In the genomic region with DNA sequence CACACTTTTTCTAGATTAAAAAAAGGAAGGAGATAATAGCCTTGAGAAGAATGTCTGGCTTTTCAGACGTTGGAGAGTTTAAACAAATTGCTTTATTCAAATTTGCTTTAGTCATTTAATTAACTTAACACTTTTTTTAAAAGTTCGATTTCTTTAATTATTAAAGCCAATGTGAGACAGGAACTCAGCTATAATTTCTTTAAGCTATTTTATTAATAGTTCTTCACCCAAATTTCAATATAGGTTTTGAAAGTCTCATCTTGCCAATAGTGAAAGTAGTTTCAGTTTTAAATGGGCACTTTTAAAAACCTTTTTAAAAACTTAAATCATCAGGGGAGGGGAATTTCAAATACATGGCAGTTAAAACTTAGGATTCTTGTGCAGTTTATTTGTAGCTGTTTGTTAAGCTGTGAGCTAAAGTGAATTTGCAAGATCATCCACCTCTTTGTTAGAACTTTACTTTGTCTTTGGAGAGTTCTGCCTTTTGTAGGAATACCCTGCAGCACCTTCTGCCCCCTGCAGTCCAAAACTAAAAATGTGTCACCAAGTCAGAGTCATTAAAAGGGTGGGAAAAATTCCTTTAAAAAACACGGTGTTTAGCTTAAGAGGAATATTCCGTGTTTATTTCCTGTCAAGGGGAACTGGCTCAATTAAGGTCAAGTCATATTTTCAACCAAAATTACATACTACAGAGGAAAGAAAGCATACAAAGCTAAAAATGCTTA, we compare ENCODE assay signal across 8 cellular contexts. TPM values are rescaled to one million over a fixed set of nuclear protein-coding genes. Genes with fewer than 3 reads are reported as not detected.
A peak's percentile ranks its signal among the peaks of the same experiment; 100 is the strongest.
DNase-seq lines count a peak whose midpoint lies in the region; ATAC-seq, FAIRE-seq and TF ChIP-seq lines count a peak whose summit lies in the region.

No MANE protein-coding gene starts in this region.

- H3K27ac ChIP-seq in CD8-positive, alpha-beta T cell (ENCODE audit: low read depth, low read length): peak overlapping the region; percentile 38
- H3K27ac ChIP-seq in kidney (ENCODE audit: low read depth in 2 of 2, low read length in 2 of 2) (peak overlapping the region; percentile 98 to 99), subcutaneous abdominal adipose tissue (ENCODE audit: low read depth, low read length) (peak overlapping the region; percentile 100)

- ATAC-seq in CD8-positive, alpha-beta T cell: no peak
- ATAC-seq in GM21423 (IDR thresholded peaks at IDR 0.05; ENCODE audit: unreplicated experiment) (no peak), HG02798 (IDR thresholded peaks at IDR 0.05; ENCODE audit: poor library complexity, unreplicated experiment) (no peak)

- H3K36me3 Mint-ChIP-seq in CD8-positive, alpha-beta T cell: peaks cover 43% of the 10 kb centered on the region

- POLR2A ChIA-PET in CD8-positive, alpha-beta T cell (lab: Charles Lee): interaction anchor here (0.6 to 5.3 kb wide), 9 partner anchors 8 to 207 kb away, joined by 3 to 59 read pairs (median 7); a partner anchor contains a TSS

- DNase-seq in CD8-positive, alpha-beta T cell: peak in 4 of 7 experiments; percentile 23 to 37 (median 34)
- no peak for DNase-seq in GM19239 (ENCODE audit: insufficient read length, low spot score)
- DNase-seq in NOMO-1 treated with DMSO at 0.1 percent for 48 hours (lab: John Stamatoyannopoulos, UW; ENCODE audit: unreplicated experiment): peak; percentile 64
- DNase-seq in astrocyte of the spinal cord (ENCODE audit: low read depth, low spot score): peak; percentile 79
- DNase-seq in kidney: no peak

- peak overlapping the region; percentile 100 for H3K27ac Mint-ChIP-seq in CD8-positive, alpha-beta T cell

- TF ChIP-seq CTCF in CD8-positive, alpha-beta T cell (IDR thresholded peaks at IDR 0.05): peak; percentile 87
- peak; percentile 72 for TF ChIP-seq CTCF in astrocyte of the spinal cord (IDR thresholded peaks at IDR 0.05; ENCODE audit: low read depth, low read length)
- peak; percentile 48 for TF ChIP-seq CTCF in kidney (IDR thresholded peaks at IDR 0.05; ENCODE audit: borderline replicate concordance, extremely low read depth, insufficient read depth)

- peaks cover 61% of the 10 kb centered on the region for H3K4me1 Mint-ChIP-seq in CD8-positive, alpha-beta T cell (ENCODE audit: low read depth)

- CTCF ChIA-PET in CD8-positive, alpha-beta T cell (lab: Charles Lee): interaction anchor here (0.6 to 6.1 kb wide), 60 partner anchors 8 to 1468 kb away, joined by 3 to 64 read pairs (median 4); no protein-coding TSS in a partner anchor

- peak; percentile 86 for FAIRE-seq in GM19239 (lab: Jason Lieb, UNC)
- FAIRE-seq in kidney (lab: Jason Lieb, UNC): peak; percentile 51

- intact Hi-C loops in CD8-positive, alpha-beta T cell (cut with DNase I, micrococcal nuclease): loop anchor here (1.0 to 5.0 kb wide), 13 partner anchors 13 to 797 kb away; a partner anchor contains a TSS
- intact Hi-C loops in kidney (cut with DNase I): loop anchor here (10.0 kb wide), 2 partner anchors 140 to 180 kb away; no protein-coding TSS in a partner anchor

- H3K4me1 ChIP-seq in CD8-positive, alpha-beta T cell (ENCODE audit: insufficient read depth, low read length): peaks cover 21% of the 10 kb centered on the region
- H3K4me1 ChIP-seq in kidney (ENCODE audit: control insufficient read depth in 1 of 2, insufficient read depth in 1 of 2, low read depth in 1 of 2, low read length in 2 of 2) (peaks cover 14 to 21% of the 10 kb centered on the region in 2 donors), subcutaneous abdominal adipose tissue (ENCODE audit: control insufficient read depth in 5 of 5, insufficient read depth in 5 of 5, low read length in 5 of 5) (peaks cover 5 to 59% (median 34%) of the 10 kb centered on the region in 5 donors)

- no peaks in the 10 kb centered on the region for H3K36me3 ChIP-seq in CD8-positive, alpha-beta T cell (ENCODE audit: insufficient read depth, low read length)
- H3K36me3 ChIP-seq in kidney (ENCODE audit: control insufficient read depth in 1 of 2, insufficient read depth in 2 of 2, low read length in 2 of 2) (peaks cover 6 to 8% of the 10 kb centered on the region in 2 donors), subcutaneous abdominal adipose tissue (ENCODE audit: control insufficient read depth in 5 of 5, insufficient read depth in 5 of 5, low read length in 5 of 5) (peaks cover 18 to 36% (median 31%) of the 10 kb centered on the region in 5 donors)

- no peaks in the 10 kb centered on the region for H3K27me3 Mint-ChIP-seq in CD8-positive, alpha-beta T cell (ENCODE audit: low read depth)

- H3K9me3 ChIP-seq in CD8-positive, alpha-beta T cell (ENCODE audit: low read length): no peaks in the 10 kb centered on the region
- H3K9me3 ChIP-seq in kidney (ENCODE audit: control insufficient read depth in 1 of 2, low read length in 2 of 2): no peaks in the 10 kb centered on the region
- no peaks in the 10 kb centered on the region for H3K9me3 ChIP-seq in subcutaneous abdominal adipose tissue (ENCODE audit: control insufficient read depth in 5 of 5, low read length in 5 of 5)

- in situ Hi-C loops in astrocyte of the spinal cord (cut with HindIII; ENCODE audit: low sequenced_read_pairs): loop anchor here (10.0 to 25.0 kb wide), 2 partner anchors 150 to 167 kb away; no protein-coding TSS in a partner anchor

- peak overlapping the region; percentile 67 to 99 for H3K9ac ChIP-seq in kidney (ENCODE audit: low read length in 2 of 2)
- H3K9ac ChIP-seq in subcutaneous abdominal adipose tissue (ENCODE audit: low read length in 5 of 5): peak overlapping the region in 4 of 5 donors; percentile 7 to 74 (median 50)

- H3K9me3 Mint-ChIP-seq in CD8-positive, alpha-beta T cell: no peaks in the 10 kb centered on the region

- peak overlapping the region; percentile 92 for H3K4me3 Mint-ChIP-seq in CD8-positive, alpha-beta T cell

- peak overlapping the region; percentile 42 for H3K4me3 ChIP-seq in CD8-positive, alpha-beta T cell (ENCODE audit: low read depth, low read length)
- H3K4me3 ChIP-seq in astrocyte of the spinal cord (ENCODE audit: low read depth, low read length) (peak overlapping the region; percentile 32), kidney (ENCODE audit: low read length in 2 of 2) (peak overlapping the region; percentile 64 to 94), subcutaneous abdominal adipose tissue (ENCODE audit: low read depth in 1 of 5, low read length in 5 of 5) (peak overlapping the region; percentile 81 to 94 (median 93))

- H3K27me3 ChIP-seq in CD8-positive, alpha-beta T cell (ENCODE audit: insufficient read depth, low read length): no peaks in the 10 kb centered on the region
- no peaks in the 10 kb centered on the region for H3K27me3 ChIP-seq in subcutaneous abdominal adipose tissue (ENCODE audit: control insufficient read depth in 5 of 5, insufficient read depth in 4 of 5, low read length in 5 of 5)

RNA-seq across cellular contexts. Expression of a gene that starts 4.6 kb away (rescaled TPM):
- total RNA-seq in CD8-positive, alpha-beta T cell: 10 to 100 TPM; 66.6 to 71.6 TPM
- 93.8 TPM for total RNA-seq in kidney
- polyA plus RNA-seq in kidney (ENCODE audit: insufficient read depth, low read depth, low replicate concordance): 38.5 TPM

Comparison
In these comparisons a context has a peak if more than half of its experiments do, and no peak if none do; other contexts are left out.
1. DNase-seq: peak in CD8-positive, alpha-beta T cell (4 of 7), NOMO-1 treated with DMSO at 0.1 percent for 48 hours (single experiment) and astrocyte of the spinal cord (single experiment); none in GM19239 (single experiment) and kidney (single experiment).
2. H3K27ac ChIP-seq: peak in every context shown above with its lines; median percentile 100 in subcutaneous abdominal adipose tissue; 98 in kidney; 38 in CD8-positive, alpha-beta T cell.
3. H3K4me3 ChIP-seq: peak in every context shown above with its lines; median percentile 93 in subcutaneous abdominal adipose tissue; 79 in kidney; 42 in CD8-positive, alpha-beta T cell; 32 in astrocyte of the spinal cord.
4. Peak in every context shown above with its lines, with median percentiles within 50 percentile points of each other: CTCF ChIP-seq.